9 cellular contexts compared by ENCODE assay signal in genomic region chr12:67667276-67668073, GRCh38. TPM values are rescaled to one million over a fixed set of nuclear protein-coding genes. Genes with fewer than 3 reads are reported as not detected.
DNase-seq lines count a peak whose midpoint lies in the region; ATAC-seq and TF ChIP-seq lines count a peak whose summit lies in the region.
"Had no signal": no experiment of that assay in that cellular context is flagged by ENCODE, and none has a peak within 500 bp of the region (broad histone marks: within the 10 kb centered on the region; RNA-seq: fewer than 3 reads in every experiment).

No MANE protein-coding gene starts in this region.

- H3K9me3 ChIP-seq in SK-N-SH (no peaks in the 10 kb centered on the region), aorta (ENCODE audit: control insufficient read depth, low read length) (no peaks in the 10 kb centered on the region)

- CTCF ChIA-PET in SK-N-SH (lab: Yijun Ruan, JAX) = no interaction called here

- H3K9ac ChIP-seq in SK-N-SH = no peak overlapping the region

- peak overlapping the region; percentile 53 for H3K27ac Mint-ChIP-seq in glutamatergic neuron (ENCODE audit: unreplicated experiment)
- peak overlapping the region; percentile 7 to 88 (median 76) for H3K27ac Mint-ChIP-seq in naive thymus-derived CD8-positive, alpha-beta T cell

- H2AFZ ChIP-seq in SK-N-SH (ENCODE audit: low read depth) = no peak overlapping the region

- H3K27ac ChIP-seq in SK-N-SH (ENCODE audit: low read depth in 2 of 2, low read length in 1 of 2) = peak overlapping the region in 1 of 2 experiments; percentile 96; a peak in 1 of 4 replicates
- peak overlapping the region in 1 of 2 donors; percentile 82 for H3K27ac ChIP-seq in aorta (ENCODE audit: low read depth in 1 of 2, low read length in 2 of 2)

- peaks cover 11% of the 10 kb centered on the region for H3K36me3 Mint-ChIP-seq in glutamatergic neuron (ENCODE audit: unreplicated experiment)
- H3K36me3 Mint-ChIP-seq in naive thymus-derived CD8-positive, alpha-beta T cell = peaks cover 6 to 47% (median 25%) of the 10 kb centered on the region in 3 donors

- no peaks in the 10 kb centered on the region for H3K27me3 ChIP-seq in SK-N-SH (ENCODE audit: insufficient read depth)
- H3K27me3 ChIP-seq in aorta (ENCODE audit: control insufficient read depth in 1 of 2, insufficient read depth in 2 of 2, low read length in 1 of 2) = no peaks in the 10 kb centered on the region

- peaks cover 65% of the 10 kb centered on the region for H3K79me2 ChIP-seq in SK-N-SH (ENCODE audit: insufficient read depth)

- intact Hi-C loops in aorta (cut with DNase I) = loop anchor here in 1 of 2 donors (10.0 kb wide), 1 partner anchor 47 kb away; no protein-coding TSS in a partner anchor

- ATAC-seq in SK-N-SH treated with all-trans-retinoic acid at 6 μM for 48 hours (no peak), aorta (ENCODE audit: low FRiP score) (peak; percentile 71), HG02938 (IDR thresholded peaks at IDR 0.05; ENCODE audit: unreplicated experiment) (no peak), GM21367 (IDR thresholded peaks at IDR 0.05; ENCODE audit: unreplicated experiment) (no peak)
- ATAC-seq in naive thymus-derived CD8-positive, alpha-beta T cell = no peak

- H3K27me3 Mint-ChIP-seq in glutamatergic neuron (ENCODE audit: unreplicated experiment) = peaks cover 3% of the 10 kb centered on the region
- H3K27me3 Mint-ChIP-seq in naive thymus-derived CD8-positive, alpha-beta T cell = no peaks in the 10 kb centered on the region

- peaks cover 27% of the 10 kb centered on the region for H3K4me1 Mint-ChIP-seq in glutamatergic neuron (ENCODE audit: low read depth, unreplicated experiment)
- peaks cover 41 to 71% (median 66%) of the 10 kb centered on the region in 4 donors for H3K4me1 Mint-ChIP-seq in naive thymus-derived CD8-positive, alpha-beta T cell

- DNase-seq in SK-N-SH (no peak), glutamatergic neuron (no peak), aorta (peak; percentile 89 to 90), NCI-H2227 treated with DMSO at 0.1 percent for 48 hours (lab: John Stamatoyannopoulos, UW) (no peak)
- DNase-seq in naive thymus-derived CD8-positive, alpha-beta T cell = no peak
- DNase-seq: T-helper 1 cell had no signal

- peaks cover 3% of the 10 kb centered on the region for H3K9me3 Mint-ChIP-seq in glutamatergic neuron (ENCODE audit: unreplicated experiment)
- peaks cover 0 to 7% (median 0%) of the 10 kb centered on the region in 9 donors for H3K9me3 Mint-ChIP-seq in naive thymus-derived CD8-positive, alpha-beta T cell

- TF ChIP-seq EP300 in SK-N-SH (IDR thresholded peaks at IDR 0.05; ENCODE audit: borderline replicate concordance in 1 of 2, low read depth in 1 of 2, low read length in 1 of 2) = no peak

- H3K9me2 ChIP-seq in SK-N-SH = no peaks in the 10 kb centered on the region

- POLR2A ChIA-PET in SK-N-SH (lab: Yijun Ruan, JAX) = no interaction called here
- POLR2A ChIA-PET in naive thymus-derived CD8-positive, alpha-beta T cell (lab: Charles Lee) = interaction anchor here (0.7 kb wide), 1 partner anchor 90 kb away, joined by 4 read pairs; no protein-coding TSS in a partner anchor

- H3K4me1 ChIP-seq in SK-N-SH (ENCODE audit: control insufficient read depth in 1 of 2, insufficient read depth in 2 of 2, low read depth in 1 of 2, low read length in 1 of 2) (peaks cover 19 to 38% of the 10 kb centered on the region in 2 experiments), aorta (ENCODE audit: control insufficient read depth in 1 of 2, insufficient read depth in 2 of 2, low read length in 2 of 2) (peaks cover 2 to 13% of the 10 kb centered on the region in 2 donors)

- H3K4me3 ChIP-seq in SK-N-SH (ENCODE audit: low read depth in 2 of 2, low read length in 1 of 2) (no peak overlapping the region), aorta (ENCODE audit: low read length in 2 of 2) (no peak overlapping the region)

- TF ChIP-seq CTCF in SK-N-SH (IDR thresholded peaks at IDR 0.05) (no peak), glutamatergic neuron (IDR thresholded peaks at IDR 0.05; ENCODE audit: partially characterized antibody, unreplicated experiment) (no peak)

- 89% methylated on average over 8 of the region's 8 CpGs for WGBS in SK-N-SH (ENCODE audit: low lambda C conversion rate)
- 17 to 18% methylated on average over 8 of the region's 8 CpGs for WGBS in aorta, 2 donors

- H3K4me2 ChIP-seq in SK-N-SH = no peak overlapping the region

- H4K20me1 ChIP-seq in SK-N-SH (ENCODE audit: insufficient read depth) = no peaks in the 10 kb centered on the region

- no peak overlapping the region for H3K4me3 Mint-ChIP-seq in glutamatergic neuron (ENCODE audit: unreplicated experiment)
- H3K4me3 Mint-ChIP-seq in naive thymus-derived CD8-positive, alpha-beta T cell = peak overlapping the region in 4 of 10 donors; percentile 3 to 56 (median 28)

- H3F3A ChIP-seq in SK-N-SH (replicated peaks; ENCODE audit: insufficient read depth) = peaks cover 43% of the 10 kb centered on the region

- TF ChIP-seq RAD21 in SK-N-SH (IDR thresholded peaks at IDR 0.05; ENCODE audit: low read length) = no peak

- H3K36me3 ChIP-seq in SK-N-SH (replicated peaks in 1 of 2; ENCODE audit: control insufficient read depth in 1 of 2, insufficient read depth in 2 of 2, low read length in 1 of 2) (peaks cover 13 to 31% of the 10 kb centered on the region in 2 experiments), aorta (ENCODE audit: control insufficient read depth in 1 of 2, insufficient read depth in 2 of 2, low read length in 1 of 2) (no peaks in the 10 kb centered on the region)

TF ChIP-seq in SK-N-SH, 30 proteins besides CTCF, POLR2A, EP300 and RAD21:
- TF ChIP-seq NFIC (IDR thresholded peaks at IDR 0.05; ENCODE audit: borderline replicate concordance) = peak; percentile 35; the same call in 1 of the 2 replicates
- TF ChIP-seq POLR2AphosphoS5 (IDR thresholded peaks at IDR 0.05; ENCODE audit: low read depth, low read length) = 0 out of 2 replicates have a peak, but pooled peaks have one; percentile 1
- no peak for TF ChIP-seq EZH2phosphoT487 (IDR thresholded peaks at IDR 0.05; ENCODE audit: borderline replicate concordance, low read depth)
TF ChIP-seq in SK-N-SH: peak in this region for 2.

TF ChIP-seq in SK-N-SH treated with all-trans-retinoic acid at 6 μM for 48 hours, 23 proteins besides CTCF, POLR2A, EP300 and RAD21:
- TF ChIP-seq GLIS3 (CRISPR knock-in tag; IDR thresholded peaks at IDR 0.05) (no peak), PPARA (CRISPR knock-in tag; IDR thresholded peaks at IDR 0.05; ENCODE audit: borderline replicate concordance) (no peak)

RNA-seq across cellular contexts. Expression of gene DYRK2, which starts 18.9 kb away (rescaled TPM):
- polyA plus RNA-seq in SK-N-SH (2012; rRNA removed) = 48.8 and 54.2 TPM in 2 replicates
- polyA plus RNA-seq in SK-N-SH (2012; cell fraction: cytosol; rRNA removed) = 35.3 and 45.5 TPM in 2 replicates
- polyA plus RNA-seq in SK-N-SH (2012; cell fraction: nucleus; rRNA removed) = 55.0 and 64.4 TPM in 2 replicates
- 70.9 TPM for total RNA-seq in glutamatergic neuron (ENCODE audit: unreplicated experiment)
- total RNA-seq in naive thymus-derived CD8-positive, alpha-beta T cell = 100 to 1,000 TPM; 189 to 206 TPM
- polyA plus RNA-seq in naive thymus-derived CD8-positive, alpha-beta T cell = 10 to 100 TPM; 47.7 to 94.7 (median 62.4) TPM
- total RNA-seq in aorta = 10 to 100 TPM; 26.7 to 42.5 TPM
- polyA plus RNA-seq in aorta = 1 to 10 TPM; 6.4 to 7.9 TPM

Comparison
In these comparisons a context has a peak if more than half of its experiments do, and no peak if none do; other contexts are left out.
1. DNase-seq: peak in aorta (2 of 2); none in SK-N-SH (single experiment), glutamatergic neuron (single experiment), naive thymus-derived CD8-positive, alpha-beta T cell (0 of 10) and NCI-H2227 treated with DMSO at 0.1 percent for 48 hours (single experiment).